In the genomic region with DNA sequence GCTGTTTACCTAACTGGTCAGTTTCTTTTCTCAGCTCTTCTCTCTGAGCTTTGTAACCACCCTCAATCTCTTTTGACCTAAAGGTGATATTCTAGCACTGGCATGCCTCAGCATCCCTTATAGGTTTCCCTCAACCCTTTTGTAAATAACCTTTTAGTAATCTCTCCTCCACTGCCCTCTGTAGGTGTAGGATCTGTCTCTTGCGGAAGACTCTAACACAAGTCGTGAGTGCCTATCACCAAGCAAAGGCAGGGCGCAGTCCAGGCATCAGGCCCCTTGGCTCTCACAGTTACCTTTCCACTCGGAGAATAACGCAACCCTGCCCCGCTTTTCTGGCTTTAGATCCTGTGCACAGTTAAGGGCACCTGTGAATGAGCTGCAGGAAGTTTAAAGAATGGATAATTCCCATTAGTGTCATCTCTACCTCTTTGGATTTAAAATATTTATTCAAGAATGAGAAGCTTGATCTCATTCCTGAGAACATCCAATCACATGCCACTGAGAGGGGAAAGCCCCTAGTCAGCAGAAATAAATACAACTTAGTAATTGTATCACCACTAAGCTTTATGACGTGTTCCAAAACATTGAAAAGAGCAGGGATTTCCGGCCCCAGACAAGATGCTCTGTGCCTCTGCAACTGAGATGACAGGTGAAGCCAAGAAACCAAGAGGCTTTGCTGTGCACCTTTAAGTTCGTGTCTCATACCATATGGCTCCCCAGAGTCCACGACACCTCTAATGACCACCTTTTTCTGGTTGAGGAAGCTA, we compare ENCODE assay signal across 1 cellular context.
A peak's percentile ranks its signal among the peaks of the same experiment; 100 is the strongest.
TF ChIP-seq lines count a peak whose summit lies in the region.

No MANE protein-coding gene starts in this region.

TF ChIP-seq in K562, 482 proteins besides CTCF, POLR2A, EP300 and RAD21:
- TF ChIP-seq FOXJ3 (CRISPR knock-in tag; IDR thresholded peaks at IDR 0.05) (no peak), ZNF316 (IDR thresholded peaks at IDR 0.05) (0 out of 2 replicates have a peak, but pooled peaks have one; percentile 32), MAFK (IDR thresholded peaks at IDR 0.05; ENCODE audit: low read length) (peak; percentile 34; the same call in 1 of the 2 replicates), ZNF707 (CRISPR knock-in tag; conservative IDR thresholded peaks at IDR 0.05) (no peak), POLR2B (IDR thresholded peaks at IDR 0.05; ENCODE audit: low read depth, partially characterized antibody) (no peak)
- TF ChIP-seq, protein P1, sequence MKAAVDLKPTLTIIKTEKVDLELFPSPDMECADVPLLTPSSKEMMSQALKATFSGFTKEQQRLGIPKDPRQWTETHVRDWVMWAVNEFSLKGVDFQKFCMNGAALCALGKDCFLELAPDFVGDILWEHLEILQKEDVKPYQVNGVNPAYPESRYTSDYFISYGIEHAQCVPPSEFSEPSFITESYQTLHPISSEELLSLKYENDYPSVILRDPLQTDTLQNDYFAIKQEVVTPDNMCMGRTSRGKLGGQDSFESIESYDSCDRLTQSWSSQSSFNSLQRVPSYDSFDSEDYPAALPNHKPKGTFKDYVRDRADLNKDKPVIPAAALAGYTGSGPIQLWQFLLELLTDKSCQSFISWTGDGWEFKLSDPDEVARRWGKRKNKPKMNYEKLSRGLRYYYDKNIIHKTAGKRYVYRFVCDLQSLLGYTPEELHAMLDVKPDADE (conservative IDR thresholded peaks at IDR 0.05; ENCODE audit: control insufficient read depth, low read depth, low read length) = no peak
